ENCODE assay signal across 24 cellular contexts in genomic region chr15:33296050-33296449, GRCh38. TPM values are rescaled to one million over a fixed set of nuclear protein-coding genes. Genes with fewer than 3 reads are reported as not detected.
"Had no signal": no experiment of that assay in that cellular context is flagged by ENCODE, and none has a peak within 500 bp of the region (broad histone marks: within the 10 kb centered on the region; RNA-seq: fewer than 3 reads in every experiment).

No MANE protein-coding gene starts in this region.

- H3K27ac ChIP-seq: coronary artery, neural progenitor cell, parathyroid adenoma, right lobe of liver, thoracic aorta, tibial nerve, upper lobe of right lung, uterus had no signal

- H3K79me2 ChIP-seq: parathyroid adenoma had no signal

- H3K4me3 ChIP-seq: coronary artery, lung, neural progenitor cell, right lobe of liver, thoracic aorta, tibial nerve, upper lobe of right lung, uterus had no signal

- H3K27me3 ChIP-seq: neural progenitor cell, right lobe of liver, tibial nerve, uterus had no signal

- H2AFZ ChIP-seq: neural progenitor cell, parathyroid adenoma had no signal

- H3K36me3 Mint-ChIP-seq: memory B cell; naive thymus-derived CD4-positive, alpha-beta T cell; neural progenitor cell; stimulated activated naive B cell treated with anti-CD40 and anti-IgM and Interleukin-4, amounts not matched to agents 10 μg/mL and 1 μg/mL and 100 μg/mL, for 72 hours had no signal

- H3K4me2 ChIP-seq: neural progenitor cell had no signal

- H3K4me1 Mint-ChIP-seq: memory B cell; naive thymus-derived CD4-positive, alpha-beta T cell; nephron; neural progenitor cell; stimulated activated naive B cell treated with anti-CD40 and anti-IgM and Interleukin-4, amounts not matched to agents 10 μg/mL and 1 μg/mL and 100 μg/mL, for 72 hours had no signal

- DNase-seq: dermis blood vessel endothelial cell; effector CD4-positive, alpha-beta T cell; midbrain; naive thymus-derived CD4-positive, alpha-beta T cell; right lobe of liver; small intestine; stimulated activated CD4-positive, alpha-beta T cell treated with anti-CD3 and anti-CD28 coated beads, Interleukin-15, amount 100 ng/mL, for 24 hours; stimulated activated CD4-positive, alpha-beta T cell treated with anti-CD3 and anti-CD28 coated beads, Interleukin-2, amount 100 ng/mL, for 48 hours; stimulated activated naive B cell treated with anti-CD40 and anti-IgM and Interleukin-4, amounts not matched to agents 10 μg/mL and 1 μg/mL and 100 μg/mL, for 72 hours; upper lobe of right lung; uterus had no signal

- H3K9me3 Mint-ChIP-seq: memory B cell; naive thymus-derived CD4-positive, alpha-beta T cell; nephron; neural progenitor cell; stimulated activated naive B cell treated with anti-CD40 and anti-IgM and Interleukin-4, amounts not matched to agents 10 μg/mL and 1 μg/mL and 100 μg/mL, for 72 hours; stimulated activated naive CD8-positive, alpha-beta T cell treated with anti-CD3 and anti-CD28 coated beads, Interleukin-15, Interleukin-2, amounts not matched to agents 100 ng/mL and 50 ng/mL, for 24 hours had no signal

- H3K4me3 Mint-ChIP-seq: memory B cell; naive thymus-derived CD4-positive, alpha-beta T cell; nephron; neural progenitor cell; stimulated activated naive B cell treated with anti-CD40 and anti-IgM and Interleukin-4, amounts not matched to agents 10 μg/mL and 1 μg/mL and 100 μg/mL, for 72 hours; stimulated activated naive CD8-positive, alpha-beta T cell treated with anti-CD3 and anti-CD28 coated beads, Interleukin-15, Interleukin-2, amounts not matched to agents 100 ng/mL and 50 ng/mL, for 24 hours had no signal

- H3K36me3 ChIP-seq: neural progenitor cell, right lobe of liver, thoracic aorta, tibial nerve, upper lobe of right lung, uterus had no signal

- H3K9ac ChIP-seq: neural progenitor cell, parathyroid adenoma had no signal

- ATAC-seq: left lobe of liver; naive thymus-derived CD4-positive, alpha-beta T cell; right lobe of liver; stimulated activated naive B cell treated with anti-CD40 and anti-IgM and Interleukin-4, amounts not matched to agents 10 μg/mL and 1 μg/mL and 100 μg/mL, for 72 hours; upper lobe of right lung had no signal

- H3K9me3 ChIP-seq: right lobe of liver, thoracic aorta, tibial nerve, upper lobe of right lung, uterus had no signal

- H3K4me1 ChIP-seq: neural progenitor cell, parathyroid adenoma, upper lobe of right lung, uterus had no signal

- H3K27ac Mint-ChIP-seq: memory B cell; naive thymus-derived CD4-positive, alpha-beta T cell; nephron; neural progenitor cell; progenitor cell of endocrine pancreas; stimulated activated naive B cell treated with anti-CD40 and anti-IgM and Interleukin-4, amounts not matched to agents 10 μg/mL and 1 μg/mL and 100 μg/mL, for 72 hours; stimulated activated naive CD8-positive, alpha-beta T cell treated with anti-CD3 and anti-CD28 coated beads, Interleukin-15, Interleukin-2, amounts not matched to agents 100 ng/mL and 50 ng/mL, for 24 hours had no signal

RNA-seq across cellular contexts. Expression of gene RYR3, which starts 14.7 kb away (rescaled TPM):
- total RNA-seq: dermis blood vessel endothelial cell, fibroblast of villous mesenchyme, left lobe of liver, osteoblast had no signal
